ENCODE assay signal across 24 cellular contexts in the genomic region with DNA sequence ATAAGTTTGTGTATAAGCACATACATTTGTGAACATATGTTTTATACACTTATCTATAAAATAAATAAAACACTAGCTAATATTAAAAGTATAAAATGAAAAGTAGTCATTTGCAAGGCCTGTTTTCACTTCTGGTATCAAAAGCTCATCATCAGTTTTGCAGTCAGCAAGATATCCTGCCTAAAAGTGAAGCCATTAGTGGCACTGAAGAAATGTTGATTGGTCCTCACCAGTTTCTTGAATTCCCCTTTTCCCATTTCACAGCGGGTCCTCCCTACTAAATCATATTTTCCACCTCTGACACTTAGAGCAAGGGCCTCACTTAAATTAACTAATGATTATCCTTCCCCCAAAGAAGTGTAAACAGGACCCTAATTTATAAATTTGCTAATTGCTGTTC. TPM values are rescaled to one million over a fixed set of nuclear protein-coding genes. Genes with fewer than 3 reads are reported as not detected.
"Had no signal": no experiment of that assay in that cellular context is flagged by ENCODE, and none has a peak within 500 bp of the region (broad histone marks: within the 10 kb centered on the region; RNA-seq: fewer than 3 reads in every experiment).

No MANE protein-coding gene starts in this region.

- H3K4me1 ChIP-seq: breast epithelium had no signal

- H3K4me3 Mint-ChIP-seq: activated B cell treated with CpG ODN at 0.5 μM for 24 hours; activated CD4-positive, alpha-beta memory T cell treated with anti-CD3 and anti-CD28 coated beads, Interleukin-2, amount 10 ng/mL, durations not matched to agents 7 days and 5 days; activated naive CD4-positive, alpha-beta T cell treated with anti-CD3 and anti-CD28 coated beads for 36 hours; activated naive CD8-positive, alpha-beta T cell; activated T-helper 17 cell treated with anti-CD3 and anti-CD28 coated beads, Interleukin-2, amount 50 U/mL, for 72 hours; T-helper 17 cell had no signal

- DNase-seq: activated B cell treated with CpG ODN at 0.5 μM for 24 hours; activated CD4-positive, alpha-beta memory T cell treated with anti-CD3 and anti-CD28 coated beads, Interleukin-2, amount 10 ng/mL, durations not matched to agents 7 days and 5 days; activated CD4-positive, alpha-beta T cell treated with anti-CD3 and anti-CD28 coated beads, Interleukin-2, amount 50 U/mL, for 1 hour; activated gamma-delta T cell; activated naive CD4-positive, alpha-beta T cell treated with anti-CD3 and anti-CD28 coated beads for 36 hours; activated T-cell treated with anti-CD3 and anti-CD28 coated beads for 4 hours; activated T-cell treated with anti-CD3 and anti-CD28 coated beads, Interleukin-2, amount 50 U/mL, for 48 hours; anterior cingulate cortex; caudate nucleus; NCI-H1105; NCI-H1436; NCI-H187 treated with DMSO at 0.1 percent for 48 hours; NCI-H2081 treated with DMSO at 0.1 percent for 48 hours; NCI-H446; NCI-H524; PC-9; SHP77 treated with DMSO at 0.1 percent for 48 hours; T-helper 17 cell; T-helper 9 cell had no signal

- H3K9ac ChIP-seq: KMS-11 had no signal

- ATAC-seq: activated T-helper 17 cell treated with anti-CD3 and anti-CD28 coated beads, Interleukin-2, amount 50 U/mL, for 72 hours; T-helper 17 cell had no signal

- H2AFZ ChIP-seq: PC-9 had no signal

- H3K4me1 Mint-ChIP-seq: activated T-helper 17 cell treated with anti-CD3 and anti-CD28 coated beads, Interleukin-2, amount 50 U/mL, for 72 hours had no signal

- H3K36me3 ChIP-seq: breast epithelium had no signal

- H3K27ac ChIP-seq: breast epithelium, KMS-11, PC-9 had no signal

- H3K9me3 ChIP-seq: breast epithelium had no signal

- H3K4me3 ChIP-seq: PC-9 had no signal

- H3K4me2 ChIP-seq: KMS-11, PC-9 had no signal

- H3K27ac Mint-ChIP-seq: activated B cell treated with CpG ODN at 0.5 μM for 24 hours; activated CD4-positive, alpha-beta memory T cell treated with anti-CD3 and anti-CD28 coated beads, Interleukin-2, amount 10 ng/mL, durations not matched to agents 7 days and 5 days; activated naive CD4-positive, alpha-beta T cell treated with anti-CD3 and anti-CD28 coated beads for 36 hours; activated naive CD8-positive, alpha-beta T cell; activated T-helper 17 cell treated with anti-CD3 and anti-CD28 coated beads, Interleukin-2, amount 50 U/mL, for 72 hours; T-helper 17 cell had no signal

RNA-seq across cellular contexts. Expression of a gene that starts 6.7 kb away (rescaled TPM):
- total RNA-seq: activated CD4-positive, alpha-beta memory T cell treated with anti-CD3 and anti-CD28 coated beads, Interleukin-2, amount 10 ng/mL, durations not matched to agents 7 days and 5 days; activated CD8-positive, alpha-beta memory T cell treated with anti-CD3 and anti-CD28 coated beads for 36 hours; activated naive CD4-positive, alpha-beta T cell treated with anti-CD3 and anti-CD28 coated beads for 36 hours; activated T-helper 17 cell treated with anti-CD3 and anti-CD28 coated beads, Interleukin-2, amount 50 U/mL, for 72 hours; PC-9; T-helper 17 cell had no signal
